8 cellular contexts compared by ENCODE assay signal in the genomic region with DNA sequence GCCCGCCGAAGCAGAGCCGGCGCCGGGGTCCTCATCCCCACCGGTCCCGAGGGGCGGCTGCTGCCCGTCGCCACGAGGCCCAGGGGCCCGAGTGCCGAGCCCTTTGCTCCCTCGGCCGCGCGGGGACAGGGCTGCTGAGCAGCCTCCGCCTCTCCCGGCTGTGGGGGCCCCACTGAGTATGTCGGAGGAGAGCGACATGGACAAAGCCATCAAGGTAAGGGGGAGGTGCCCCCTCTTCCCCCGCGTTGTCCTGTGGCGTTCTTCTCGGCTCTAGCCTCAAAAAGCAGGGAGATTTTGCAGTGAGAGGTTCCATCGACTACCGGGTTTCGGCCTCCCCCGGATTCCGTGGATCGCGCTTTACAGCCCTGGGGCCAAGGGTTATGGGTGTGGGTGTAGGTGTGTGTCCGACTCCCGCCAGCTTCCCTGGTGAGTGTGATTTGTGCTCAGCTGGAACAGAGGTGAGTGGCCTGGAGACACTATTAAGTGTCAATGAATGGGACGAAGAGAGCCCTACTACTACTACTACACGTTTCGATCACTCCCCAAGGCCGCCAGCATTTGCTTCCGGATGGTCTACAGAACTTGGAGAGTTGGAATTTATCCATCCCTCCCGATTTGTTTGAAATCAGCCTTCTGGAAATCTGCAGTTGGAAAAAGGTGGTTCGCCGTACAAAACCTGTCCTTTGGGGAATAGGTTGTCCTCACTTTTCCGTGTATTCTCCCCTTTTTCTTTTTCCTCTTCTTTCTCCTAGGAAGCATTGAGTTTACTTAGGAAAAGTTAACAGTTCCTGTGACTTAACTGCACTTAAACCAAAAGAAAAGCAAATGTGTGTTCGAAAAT. TPM values are rescaled to one million over a fixed set of nuclear protein-coding genes. Genes with fewer than 3 reads are reported as not detected.
DNase-seq lines count a peak whose midpoint lies in the region; ATAC-seq, FAIRE-seq and TF ChIP-seq lines count a peak whose summit lies in the region.

No MANE protein-coding gene starts in this region.

- peak; percentile 30 for ATAC-seq in GM21526 (IDR thresholded peaks at IDR 0.05; ENCODE audit: low FRiP score, unreplicated experiment)

- no peak for FAIRE-seq in D721Med (lab: Jason Lieb, UNC)

- TF ChIP-seq CTCF in glutamatergic neuron (IDR thresholded peaks at IDR 0.05; ENCODE audit: partially characterized antibody, unreplicated experiment) (no peak), progenitor cell of endocrine pancreas (IDR thresholded peaks at IDR 0.05; ENCODE audit: unreplicated experiment) (no peak), D721Med (IDR thresholded peaks at IDR 0.05; ENCODE audit: insufficient read depth, missing control alignments) (no peak)

- H3K4me3 Mint-ChIP-seq in IgD-negative memory B cell, result peak overlapping the region; percentile 97 to 100 (median 98)
- peak overlapping the region; percentile 94 for H3K4me3 Mint-ChIP-seq in activated T-cell treated with anti-CD3 and anti-CD28 coated beads, Interleukin-2, amount 50 U/mL, for 24 hours
- peak overlapping the region; percentile 99 for H3K4me3 Mint-ChIP-seq in glutamatergic neuron (ENCODE audit: unreplicated experiment)
- H3K4me3 Mint-ChIP-seq in progenitor cell of endocrine pancreas (ENCODE audit: low read depth), result peak overlapping the region; percentile 97

- H3K4me1 Mint-ChIP-seq in IgD-negative memory B cell, result peaks cover 30 to 41% (median 33%) of the 10 kb centered on the region in 3 donors
- peaks cover 62% of the 10 kb centered on the region for H3K4me1 Mint-ChIP-seq in activated T-cell treated with anti-CD3 and anti-CD28 coated beads, Interleukin-2, amount 50 U/mL, for 24 hours (ENCODE audit: low read depth)
- H3K4me1 Mint-ChIP-seq in glutamatergic neuron (ENCODE audit: low read depth, unreplicated experiment), result peaks cover 20% of the 10 kb centered on the region
- peaks cover 35% of the 10 kb centered on the region for H3K4me1 Mint-ChIP-seq in progenitor cell of endocrine pancreas (ENCODE audit: low read depth)

- H3K36me3 Mint-ChIP-seq in IgD-negative memory B cell (peaks cover 6% of the 10 kb centered on the region), glutamatergic neuron (ENCODE audit: unreplicated experiment) (peaks cover 4% of the 10 kb centered on the region), progenitor cell of endocrine pancreas (ENCODE audit: insufficient read depth) (peaks cover 9% of the 10 kb centered on the region)
- H3K36me3 Mint-ChIP-seq in activated T-cell treated with anti-CD3 and anti-CD28 coated beads, Interleukin-2, amount 50 U/mL, for 24 hours (ENCODE audit: low read depth), result peaks cover 89% of the 10 kb centered on the region

- H3K9me3 Mint-ChIP-seq in IgD-negative memory B cell (peaks cover 0 to 3% (median 3%) of the 10 kb centered on the region in 3 donors), glutamatergic neuron (ENCODE audit: unreplicated experiment) (peaks cover 12% of the 10 kb centered on the region), progenitor cell of endocrine pancreas (ENCODE audit: low read depth) (peaks cover 2% of the 10 kb centered on the region)
- no peaks in the 10 kb centered on the region for H3K9me3 Mint-ChIP-seq in activated T-cell treated with anti-CD3 and anti-CD28 coated beads, Interleukin-2, amount 50 U/mL, for 24 hours

- in situ Hi-C loops in Caki2 (cut with HindIII; ENCODE audit: low pct_unique_long_range_greater_than_20kb, low sequenced_read_pairs), result no loop called here

- H3K27ac Mint-ChIP-seq in IgD-negative memory B cell, result peak overlapping the region; percentile 95 to 99 (median 96)
- peak overlapping the region; percentile 98 for H3K27ac Mint-ChIP-seq in activated T-cell treated with anti-CD3 and anti-CD28 coated beads, Interleukin-2, amount 50 U/mL, for 24 hours
- peak overlapping the region; percentile 99 for H3K27ac Mint-ChIP-seq in glutamatergic neuron (ENCODE audit: unreplicated experiment)
- peak overlapping the region; percentile 99 for H3K27ac Mint-ChIP-seq in progenitor cell of endocrine pancreas

- H3K27me3 Mint-ChIP-seq in IgD-negative memory B cell (no peaks in the 10 kb centered on the region), glutamatergic neuron (ENCODE audit: unreplicated experiment) (peaks cover 12% of the 10 kb centered on the region), progenitor cell of endocrine pancreas (no peaks in the 10 kb centered on the region)
- H3K27me3 Mint-ChIP-seq in activated T-cell treated with anti-CD3 and anti-CD28 coated beads, Interleukin-2, amount 50 U/mL, for 24 hours, result no peaks in the 10 kb centered on the region

- DNase-seq in Caki2 (ENCODE audit: low read depth) (peak; percentile 42), glutamatergic neuron (no peak), progenitor cell of endocrine pancreas (ENCODE audit: low spot score, unreplicated experiment) (peak; percentile 13), D721Med (ENCODE audit: insufficient read length, low spot score) (no peak), inferior parietal cortex (ENCODE audit: extremely low spot score) (no peak)
- DNase-seq in activated T-cell treated with anti-CD3 and anti-CD28 coated beads, Interleukin-2, amount 50 U/mL, for 24 hours, result no peak

RNA-seq across cellular contexts. Expression of a gene that starts 0.7 kb away (rescaled TPM):
- 19.1 and 50.8 TPM in 2 replicates for total RNA-seq in Caki2 (2014; rRNA removed; shearing (Covaris generic); ENCODE audit: low replicate concordance)
- polyA plus RNA-seq in IgD-negative memory B cell, result 35.0 TPM
- total RNA-seq in glutamatergic neuron (ENCODE audit: unreplicated experiment) (125 TPM), progenitor cell of endocrine pancreas (71.5 and 78.7 TPM in 2 replicates)

Comparison
In these comparisons a context has a peak if more than half of its experiments do, and no peak if none do; other contexts are left out.
1. DNase-seq: peak in Caki2 (single experiment) and progenitor cell of endocrine pancreas (single experiment); none in activated T-cell treated with anti-CD3 and anti-CD28 coated beads, Interleukin-2, amount 50 U/mL, for 24 hours (single experiment), glutamatergic neuron (single experiment), D721Med (single experiment) and inferior parietal cortex (single experiment).
2. Peak in every context shown above with its lines, with median percentiles within 50 percentile points of each other: H3K27ac Mint-ChIP-seq and H3K4me3 Mint-ChIP-seq.